14 cellular contexts compared by ENCODE assay signal in genomic region chr6:33374359-33374910, GRCh38. TPM values are rescaled to one million over a fixed set of nuclear protein-coding genes. Genes with fewer than 3 reads are reported as not detected.
A peak's percentile ranks its signal among the peaks of the same experiment; 100 is the strongest.
DNase-seq lines count a peak whose midpoint lies in the region; ATAC-seq, FAIRE-seq and TF ChIP-seq lines count a peak whose summit lies in the region.
"Had no signal": no experiment of that assay in that cellular context is flagged by ENCODE, and none has a peak within 500 bp of the region (broad histone marks: within the 10 kb centered on the region; RNA-seq: fewer than 3 reads in every experiment).

No MANE protein-coding gene starts in this region.

- H3K9ac ChIP-seq in keratinocyte (ENCODE audit: control insufficient read depth, extremely low read depth, insufficient read depth, low read length) (peak overlapping the region; percentile 13), stomach smooth muscle (ENCODE audit: low read length in 2 of 2) (no peak overlapping the region)

- intact Hi-C loops in CD8-positive, alpha-beta T cell (cut with DNase I, micrococcal nuclease) = no loop called here

- DNase-seq in CD8-positive, alpha-beta T cell = no peak
- DNase-seq in keratinocyte (ENCODE audit: low read depth, low spot score) (no peak), DMS153 (lab: John Stamatoyannopoulos, UW) (no peak), RPMI8226 (no peak), HuH-7.5 (ENCODE audit: low spot score) (no peak)
- DNase-seq: effector memory CD4-positive, alpha-beta T cell; H7; stimulated activated CD4-positive, alpha-beta T cell treated with anti-CD3 and anti-CD28 coated beads, Interleukin-15, amount 100 ng/mL, for 24 hours; SW 1271 had no signal

- H3K9me3 Mint-ChIP-seq in CD8-positive, alpha-beta T cell = no peaks in the 10 kb centered on the region
- no peaks in the 10 kb centered on the region for H3K9me3 Mint-ChIP-seq in activated T-helper 17 cell treated with anti-CD3 and anti-CD28 coated beads, Interleukin-2, amount 50 U/mL, for 72 hours

- no peaks in the 10 kb centered on the region for H3K79me2 ChIP-seq in keratinocyte (ENCODE audit: control insufficient read depth, insufficient read depth, low read length)

- POLR2A ChIA-PET in CD8-positive, alpha-beta T cell (lab: Charles Lee) = interaction anchor here (0.6 to 1.6 kb wide), 6 partner anchors 14 to 126 kb away, joined by 3 to 5 read pairs (median 4); partner anchors contain the start of gene ZBTB22

- peak overlapping the region; percentile 80 for H3K27ac Mint-ChIP-seq in CD8-positive, alpha-beta T cell
- H3K27ac Mint-ChIP-seq in activated T-helper 17 cell treated with anti-CD3 and anti-CD28 coated beads, Interleukin-2, amount 50 U/mL, for 72 hours = peak overlapping the region; percentile 54

- no peaks in the 10 kb centered on the region for H3K36me3 ChIP-seq in CD8-positive, alpha-beta T cell (ENCODE audit: insufficient read depth, low read length)
- H3K36me3 ChIP-seq in keratinocyte (ENCODE audit: control insufficient read depth in 2 of 2, extremely low read depth in 1 of 2, insufficient read depth in 2 of 2, low read length in 2 of 2) (no peaks in the 10 kb centered on the region), stomach smooth muscle (ENCODE audit: control insufficient read depth in 2 of 2, insufficient read depth in 2 of 2, low read length in 2 of 2) (no peaks in the 10 kb centered on the region)

- peaks cover 6% of the 10 kb centered on the region for H3K4me1 ChIP-seq in CD8-positive, alpha-beta T cell (ENCODE audit: insufficient read depth, low read length)
- H3K4me1 ChIP-seq in keratinocyte (ENCODE audit: control insufficient read depth, extremely low read depth, insufficient read depth, low read length) (peaks cover 26% of the 10 kb centered on the region), stomach smooth muscle (ENCODE audit: control insufficient read depth, insufficient read depth, low read length) (peaks cover 22% of the 10 kb centered on the region)

- peak overlapping the region; percentile 2 for H2AFZ ChIP-seq in keratinocyte (ENCODE audit: control insufficient read depth, low read length)

- dilution Hi-C loops in keratinocyte (cut with MboI; ENCODE audit: extremely low pct_ligation_motif_present, low sequenced_read_pairs) = no loop called here

- H3K4me1 Mint-ChIP-seq in CD8-positive, alpha-beta T cell (ENCODE audit: low read depth) = peaks cover 20% of the 10 kb centered on the region
- H3K4me1 Mint-ChIP-seq in activated T-helper 17 cell treated with anti-CD3 and anti-CD28 coated beads, Interleukin-2, amount 50 U/mL, for 72 hours = peaks cover 4% of the 10 kb centered on the region

- no peak overlapping the region for H3K4me3 Mint-ChIP-seq in CD8-positive, alpha-beta T cell
- H3K4me3 Mint-ChIP-seq in activated T-helper 17 cell treated with anti-CD3 and anti-CD28 coated beads, Interleukin-2, amount 50 U/mL, for 72 hours = no peak overlapping the region

- no peak for TF ChIP-seq CTCF in CD8-positive, alpha-beta T cell (IDR thresholded peaks at IDR 0.05)
- no peak for TF ChIP-seq CTCF in keratinocyte (optimal IDR thresholded peaks at IDR 0.05 in 1 of 3, IDR thresholded peaks at IDR 0.05 in 1 of 3, conservative IDR thresholded peaks at IDR 0.05 in 1 of 3; ENCODE audit: extremely low read depth in 1 of 3, insufficient read depth in 2 of 3, low read length in 3 of 3)

- CTCF ChIA-PET in CD8-positive, alpha-beta T cell (lab: Charles Lee) = interaction anchor here (0.6 to 2.7 kb wide), 8 partner anchors 10 to 62 kb away, joined by 3 to 9 read pairs (median 4); no protein-coding TSS in a partner anchor

- H4K20me1 ChIP-seq in keratinocyte (ENCODE audit: control insufficient read depth, extremely low read depth, insufficient read depth, low read length) = no peaks in the 10 kb centered on the region

- no peaks in the 10 kb centered on the region for H3K9me3 ChIP-seq in CD8-positive, alpha-beta T cell (ENCODE audit: low read length)
- H3K9me3 ChIP-seq in keratinocyte (ENCODE audit: control insufficient read depth, low read depth, low read length) (no peaks in the 10 kb centered on the region), stomach smooth muscle (ENCODE audit: control insufficient read depth in 2 of 2, low read length in 2 of 2) (no peaks in the 10 kb centered on the region)

- no peaks in the 10 kb centered on the region for H3K9me1 ChIP-seq in keratinocyte (ENCODE audit: control insufficient read depth, extremely low read depth, insufficient read depth, low read length)

- H3K4me2 ChIP-seq in keratinocyte (ENCODE audit: control insufficient read depth, extremely low read depth, insufficient read depth, low read depth, low read length) = peak overlapping the region; percentile 53

- no peaks in the 10 kb centered on the region for H3K27me3 Mint-ChIP-seq in CD8-positive, alpha-beta T cell (ENCODE audit: low read depth)
- no peaks in the 10 kb centered on the region for H3K27me3 Mint-ChIP-seq in activated T-helper 17 cell treated with anti-CD3 and anti-CD28 coated beads, Interleukin-2, amount 50 U/mL, for 72 hours

- no peak for FAIRE-seq in keratinocyte (lab: Jason Lieb, UNC)
- FAIRE-seq: GM18507 had no signal

- ATAC-seq in CD8-positive, alpha-beta T cell = no peak
- ATAC-seq in activated T-helper 17 cell treated with anti-CD3 and anti-CD28 coated beads, Interleukin-2, amount 50 U/mL, for 72 hours (replicated peaks) = no peak
- ATAC-seq in GM19328 (IDR thresholded peaks at IDR 0.05; ENCODE audit: unreplicated experiment) = no peak
- ATAC-seq: activated CD4-positive, CD25-positive, alpha-beta regulatory T cell treated with anti-CD3 and anti-CD28 coated beads, Interleukin-2, amount 50 U/mL, for 24 hours had no signal

- no peak overlapping the region for H3K4me3 ChIP-seq in CD8-positive, alpha-beta T cell (ENCODE audit: low read depth, low read length)
- H3K4me3 ChIP-seq in keratinocyte (ENCODE audit: control insufficient read depth in 2 of 3, extremely low read depth in 1 of 3, insufficient read depth in 2 of 3, low read depth in 1 of 3, low read length in 3 of 3) = no peak overlapping the region
- peak overlapping the region in 1 of 2 donors; percentile 49 for H3K4me3 ChIP-seq in stomach smooth muscle (ENCODE audit: low read length in 2 of 2)

- no peak overlapping the region for H3K27ac ChIP-seq in CD8-positive, alpha-beta T cell (ENCODE audit: low read depth, low read length)
- H3K27ac ChIP-seq in keratinocyte (ENCODE audit: control insufficient read depth, insufficient read depth, low read length) = no peak overlapping the region
- H3K27ac ChIP-seq in stomach smooth muscle (ENCODE audit: low read length) = peak overlapping the region; percentile 62

- H3K36me3 Mint-ChIP-seq in CD8-positive, alpha-beta T cell = no peaks in the 10 kb centered on the region
- H3K36me3 Mint-ChIP-seq in activated T-helper 17 cell treated with anti-CD3 and anti-CD28 coated beads, Interleukin-2, amount 50 U/mL, for 72 hours (ENCODE audit: low read depth) = no peaks in the 10 kb centered on the region

- H3K27me3 ChIP-seq in CD8-positive, alpha-beta T cell (ENCODE audit: insufficient read depth, low read length) = no peaks in the 10 kb centered on the region
- H3K27me3 ChIP-seq in keratinocyte (ENCODE audit: control insufficient read depth, extremely low read depth, insufficient read depth, low read length) (no peaks in the 10 kb centered on the region), stomach smooth muscle (ENCODE audit: control insufficient read depth in 1 of 2, insufficient read depth in 2 of 2, low read length in 2 of 2) (no peaks in the 10 kb centered on the region)

RNA-seq across cellular contexts. Expression of gene KIFC1, which starts 17.2 kb away (rescaled TPM):
- total RNA-seq in CD8-positive, alpha-beta T cell = 1 to 10 TPM; 1.6 to 2.1 TPM
- 100 to 1,000 TPM; 101 to 108 TPM for total RNA-seq in activated T-helper 17 cell treated with anti-CD3 and anti-CD28 coated beads, Interleukin-2, amount 50 U/mL, for 72 hours
- polyA plus RNA-seq in keratinocyte = 5.7 to 20.0 TPM (median 17.3 TPM) in 3 replicates
- polyA plus RNA-seq in keratinocyte (2011; ENCODE audit: low read depth) = 0.61 TPM
- polyA plus RNA-seq in keratinocyte (2011; cell fraction: cytosol; rRNA removed) = 3.5 and 5.2 TPM in 2 replicates
- 6.6 and 7.9 TPM in 2 replicates for polyA plus RNA-seq in keratinocyte (2011; cell fraction: nucleus; rRNA removed)
- 0.31 and 16.9 TPM in 2 replicates for polyA plus RNA-seq in keratinocyte (2012; ENCODE audit: low replicate concordance)
- polyA minus RNA-seq in keratinocyte = 5.1 to 15.2 TPM (median 13.9 TPM) in 3 replicates
- polyA minus RNA-seq in keratinocyte (2011; cell fraction: cytosol; rRNA and poly(A)+ RNA removed) = 5.8 TPM
- polyA minus RNA-seq in keratinocyte (2011; cell fraction: nucleus; rRNA and poly(A)+ RNA removed) = 4.7 and 5.0 TPM in 2 replicates

RNA-seq across cellular contexts. Expression of gene PHF1, which starts 36.4 kb away (rescaled TPM):
- total RNA-seq in CD8-positive, alpha-beta T cell = 100 to 1,000 TPM; 560 to 588 TPM
- total RNA-seq in activated T-helper 17 cell treated with anti-CD3 and anti-CD28 coated beads, Interleukin-2, amount 50 U/mL, for 72 hours = 100 to 1,000 TPM in 1 of 2 donors, 10 to 100 TPM in 1; 27.2 to 133 TPM
- polyA plus RNA-seq in keratinocyte = 15.2 to 17.1 TPM (median 15.8 TPM) in 3 replicates
- polyA plus RNA-seq in keratinocyte (2011; ENCODE audit: low read depth) = 7.6 TPM
- polyA plus RNA-seq in keratinocyte (2011; cell fraction: cytosol; rRNA removed) = 9.1 and 12.6 TPM in 2 replicates
- polyA plus RNA-seq in keratinocyte (2011; cell fraction: nucleus; rRNA removed) = 50.2 and 55.7 TPM in 2 replicates
- 12.6 and 24.1 TPM in 2 replicates for polyA plus RNA-seq in keratinocyte (2012; ENCODE audit: low replicate concordance)
- 7.9 to 14.9 TPM (median 11.1 TPM) in 3 replicates for polyA minus RNA-seq in keratinocyte
- 9.2 TPM for polyA minus RNA-seq in keratinocyte (2011; cell fraction: cytosol; rRNA and poly(A)+ RNA removed)
- 5.5 and 10.0 TPM in 2 replicates for polyA minus RNA-seq in keratinocyte (2011; cell fraction: nucleus; rRNA and poly(A)+ RNA removed)

RNA-seq across cellular contexts. Expression of gene CUTA, which starts 43.5 kb away (rescaled TPM):
- 100 to 1,000 TPM; 159 to 177 TPM for total RNA-seq in CD8-positive, alpha-beta T cell
- total RNA-seq in activated T-helper 17 cell treated with anti-CD3 and anti-CD28 coated beads, Interleukin-2, amount 50 U/mL, for 72 hours = 100 to 1,000 TPM; 163 to 248 TPM
- 119 to 246 TPM (median 178 TPM) in 3 replicates for polyA plus RNA-seq in keratinocyte
- polyA plus RNA-seq in keratinocyte (2011; ENCODE audit: low read depth) = 13.0 TPM
- polyA plus RNA-seq in keratinocyte (2011; cell fraction: cytosol; rRNA removed) = 222 and 276 TPM in 2 replicates
- 188 and 225 TPM in 2 replicates for polyA plus RNA-seq in keratinocyte (2011; cell fraction: nucleus; rRNA removed)
- 238 and 287 TPM in 2 replicates for polyA plus RNA-seq in keratinocyte (2012; ENCODE audit: low replicate concordance)
- polyA minus RNA-seq in keratinocyte = 116 to 126 TPM (median 120 TPM) in 3 replicates
- 145 TPM for polyA minus RNA-seq in keratinocyte (2011; cell fraction: cytosol; rRNA and poly(A)+ RNA removed)
- 53.3 and 55.0 TPM in 2 replicates for polyA minus RNA-seq in keratinocyte (2011; cell fraction: nucleus; rRNA and poly(A)+ RNA removed)

RNA-seq across cellular contexts. Expression of gene SYNGAP1, which starts 45.4 kb away (rescaled TPM):
- 10 to 100 TPM; 54.3 to 64.1 TPM for total RNA-seq in CD8-positive, alpha-beta T cell
- 100 to 1,000 TPM in 1 of 2 donors, 10 to 100 TPM in 1; 43.2 to 156 TPM for total RNA-seq in activated T-helper 17 cell treated with anti-CD3 and anti-CD28 coated beads, Interleukin-2, amount 50 U/mL, for 72 hours
- polyA plus RNA-seq in keratinocyte = 2.1 to 2.9 TPM (median 2.8 TPM) in 3 replicates
- polyA plus RNA-seq in keratinocyte (2011; ENCODE audit: low read depth) = 1.1 TPM
- 1.2 and 1.9 TPM in 2 replicates for polyA plus RNA-seq in keratinocyte (2011; cell fraction: cytosol; rRNA removed)
- polyA plus RNA-seq in keratinocyte (2011; cell fraction: nucleus; rRNA removed) = 18.2 and 25.5 TPM in 2 replicates
- 3.4 and 10.9 TPM in 2 replicates for polyA plus RNA-seq in keratinocyte (2012; ENCODE audit: low replicate concordance)
- 4.1 to 5.7 TPM (median 5.4 TPM) in 3 replicates for polyA minus RNA-seq in keratinocyte
- polyA minus RNA-seq in keratinocyte (2011; cell fraction: cytosol; rRNA and poly(A)+ RNA removed) = 0.96 TPM
- polyA minus RNA-seq in keratinocyte (2011; cell fraction: nucleus; rRNA and poly(A)+ RNA removed) = 4.3 and 10.1 TPM in 2 replicates

RNA-seq across cellular contexts. Expression of gene DAXX, which starts 51.7 kb away (rescaled TPM):
- total RNA-seq in CD8-positive, alpha-beta T cell = 10 to 100 TPM; 13.7 to 14.2 TPM
- total RNA-seq in activated T-helper 17 cell treated with anti-CD3 and anti-CD28 coated beads, Interleukin-2, amount 50 U/mL, for 72 hours = 10 to 100 TPM; 62.2 to 77.3 TPM
- polyA plus RNA-seq in keratinocyte = 16.3 to 42.8 TPM (median 23.1 TPM) in 3 replicates
- 39.1 TPM for polyA plus RNA-seq in keratinocyte (2011; ENCODE audit: low read depth)
- polyA plus RNA-seq in keratinocyte (2011; cell fraction: cytosol; rRNA removed) = 25.7 and 38.7 TPM in 2 replicates
- 32.3 and 34.2 TPM in 2 replicates for polyA plus RNA-seq in keratinocyte (2011; cell fraction: nucleus; rRNA removed)
- polyA plus RNA-seq in keratinocyte (2012; ENCODE audit: low replicate concordance) = 32.1 and 59.5 TPM in 2 replicates
- polyA minus RNA-seq in keratinocyte = 9.1 to 55.7 TPM (median 17.5 TPM) in 3 replicates
- polyA minus RNA-seq in keratinocyte (2011; cell fraction: cytosol; rRNA and poly(A)+ RNA removed) = 11.1 TPM
- polyA minus RNA-seq in keratinocyte (2011; cell fraction: nucleus; rRNA and poly(A)+ RNA removed) = 14.0 and 24.6 TPM in 2 replicates

Comparison
In these comparisons a context has a peak if more than half of its experiments do, and no peak if none do; other contexts are left out.
1. RNA of gene KIFC1, which starts 17.2 kb away (total RNA-seq): 101 to 108 TPM in activated T-helper 17 cell treated with anti-CD3 and anti-CD28 coated beads, Interleukin-2, amount 50 U/mL, for 72 hours; 1.6 to 2.1 TPM in CD8-positive, alpha-beta T cell; every median in the first group is over 10 times any median in the second.
2. RNA of gene PHF1, which starts 36.4 kb away (total RNA-seq): 560 to 588 TPM in CD8-positive, alpha-beta T cell; 27.2 to 133 TPM in activated T-helper 17 cell treated with anti-CD3 and anti-CD28 coated beads, Interleukin-2, amount 50 U/mL, for 72 hours; every median in the first group is over 4 times any median in the second.